In the genomic region with DNA sequence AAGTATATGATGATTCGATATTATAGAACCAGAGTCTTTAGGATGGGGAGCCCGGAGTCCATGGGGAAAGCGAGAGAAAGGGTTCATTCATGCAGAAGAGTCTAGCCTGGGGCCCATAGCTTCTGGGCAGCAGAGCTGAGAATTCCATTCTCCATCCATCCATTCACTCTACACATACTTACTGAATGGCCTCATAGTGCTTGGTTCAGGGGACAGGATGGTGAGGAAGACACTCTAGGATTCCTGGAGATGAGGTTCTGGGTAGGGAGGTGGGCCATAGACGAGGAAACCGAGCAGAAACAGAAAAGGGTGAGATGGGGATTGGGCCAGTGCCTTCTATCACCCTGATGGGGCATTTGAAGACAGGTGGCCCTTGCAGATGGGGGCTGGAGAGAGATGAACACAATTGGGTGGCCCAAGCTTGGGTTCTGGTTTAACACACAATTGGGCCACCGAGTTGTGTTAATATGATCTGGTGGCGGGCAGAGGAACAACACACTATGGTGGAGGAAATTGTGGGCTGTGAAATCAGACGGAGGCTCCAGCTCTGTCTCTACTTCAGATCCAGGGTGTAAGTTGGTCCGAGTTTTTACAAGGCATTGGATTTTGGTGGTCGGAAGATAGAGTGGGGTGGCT, we compare ENCODE assay signal across 12 cellular contexts. TPM values are rescaled to one million over a fixed set of nuclear protein-coding genes. Genes with fewer than 3 reads are reported as not detected.
DNase-seq lines count a peak whose midpoint lies in the region; ATAC-seq and TF ChIP-seq lines count a peak whose summit lies in the region.
"Had no signal": no experiment of that assay in that cellular context is flagged by ENCODE, and none has a peak within 500 bp of the region (broad histone marks: within the 10 kb centered on the region; RNA-seq: fewer than 3 reads in every experiment).

No MANE protein-coding gene starts in this region.

- H3K4me1 ChIP-seq in IMR-90 (ENCODE audit: control insufficient read depth, insufficient read depth, low read length) (peaks cover 24% of the 10 kb centered on the region), thoracic aorta (ENCODE audit: control insufficient read depth in 1 of 2, low read depth in 2 of 2) (peaks cover 20 to 33% of the 10 kb centered on the region in 2 donors)

- H3K27me3 ChIP-seq in IMR-90 (ENCODE audit: control insufficient read depth, insufficient read depth, low read length): no peaks in the 10 kb centered on the region
- no peaks in the 10 kb centered on the region for H3K27me3 ChIP-seq in thoracic aorta (replicated peaks; ENCODE audit: insufficient read depth)

- TF ChIP-seq POLR2A in IMR-90 (IDR thresholded peaks at IDR 0.05; ENCODE audit: low read depth, low read length): no peak

- no TSS peak for BruUV-seq in IMR-90 (replicated peaks; lab: Mats Ljungman, UMichigan)

- H2AK9ac ChIP-seq in IMR-90 (replicated peaks; ENCODE audit: low read depth, low read length, poor library complexity): peak overlapping the region; percentile 95

- POLR2A ChIA-PET in IMR-90 (lab: Charles Lee; ENCODE audit: unreplicated experiment): interaction anchor here (0.9 kb wide), 1 partner anchor 42 kb away, joined by 3 read pairs; no protein-coding TSS in a partner anchor

- H2BK15ac ChIP-seq in IMR-90 (ENCODE audit: low read depth, low read length): peak overlapping the region; percentile 100

- no peak for TF ChIP-seq RAD21 in IMR-90 (IDR thresholded peaks at IDR 0.05; ENCODE audit: low read length)

- H3K9ac ChIP-seq in IMR-90 (ENCODE audit: low read depth, low read length): peak overlapping the region; percentile 60

- H3K56ac ChIP-seq in IMR-90 (ENCODE audit: extremely low read depth, insufficient read depth, low read length): peak overlapping the region; percentile 99

- peak overlapping the region; percentile 100 for H2AK5ac ChIP-seq in IMR-90 (ENCODE audit: low read depth, low read length)

- peak overlapping the region; percentile 99 for H3K14ac ChIP-seq in IMR-90 (replicated peaks; ENCODE audit: low read depth, low read length)

- in situ Hi-C loops in IMR-90 (cut with MboI; ENCODE audit: low sequenced_read_pairs): no loop called here

- H4K8ac ChIP-seq in IMR-90 (ENCODE audit: low read depth in 2 of 2, low read length in 2 of 2): peak overlapping the region; percentile 91 to 99

- dilution Hi-C loops in IMR-90 (cut with HindIII; ENCODE audit: low sequenced_read_pairs, unreplicated experiment): no loop called here

- no peak for TF ChIP-seq CTCF in IMR-90 (conservative IDR thresholded peaks at IDR 0.05; ENCODE audit: low read depth, low read length)
- TF ChIP-seq CTCF in thoracic aorta (IDR thresholded peaks at IDR 0.05): no peak

- H2BK120ac ChIP-seq in IMR-90 (ENCODE audit: low read depth, low read length): peak overlapping the region; percentile 99

- no peak for ATAC-seq in IMR-90 (ENCODE audit: low read depth)
- no peak for ATAC-seq in thoracic aorta (ENCODE audit: insufficient number of reproducible peaks, low FRiP score, low read depth)
- ATAC-seq in GM18502 (IDR thresholded peaks at IDR 0.05; ENCODE audit: poor library complexity, unreplicated experiment): no peak
- ATAC-seq in HG02870 (IDR thresholded peaks at IDR 0.05; ENCODE audit: unreplicated experiment): no peak

- H3K36me3 ChIP-seq in IMR-90 (ENCODE audit: control insufficient read depth, insufficient read depth, low read length) (no peaks in the 10 kb centered on the region), thoracic aorta (no peaks in the 10 kb centered on the region)
- H3K36me3 ChIP-seq: cardiac muscle cell, heart right ventricle had no signal

- H3K9me1 ChIP-seq in IMR-90 (ENCODE audit: insufficient read depth, low read length): peaks cover 48% of the 10 kb centered on the region

- peak overlapping the region; percentile 100 for H3K4ac ChIP-seq in IMR-90 (ENCODE audit: low read depth, low read length)

- peak overlapping the region; percentile 99 for H2BK20ac ChIP-seq in IMR-90 (ENCODE audit: low read depth, low read length)

- H3K9me3 ChIP-seq in IMR-90 (ENCODE audit: control insufficient read depth, insufficient read depth, low read length) (no peaks in the 10 kb centered on the region), thoracic aorta (no peaks in the 10 kb centered on the region)
- H3K9me3 ChIP-seq: heart right ventricle had no signal

- peak overlapping the region; percentile 98 for H3K23ac ChIP-seq in IMR-90 (ENCODE audit: low read depth, low read length)

- CTCF ChIA-PET in IMR-90 (lab: Yijun Ruan, JAX): interaction anchor here (0.6 to 2.9 kb wide), 29 partner anchors 10 to 1485 kb away, joined by 3 to 14 read pairs (median 4); a partner anchor contains a TSS

- H4K20me1 ChIP-seq in IMR-90 (ENCODE audit: insufficient read depth, low read length): peaks cover 5% of the 10 kb centered on the region; the same call in 1 of the 2 replicates

- H2BK5ac ChIP-seq in IMR-90 (ENCODE audit: low read depth, low read length, poor library complexity, severe bottlenecking): peak overlapping the region; percentile 93

- H2AFZ ChIP-seq in IMR-90 (replicated peaks; ENCODE audit: low read length, poor library complexity): peak overlapping the region; percentile 51

- peak overlapping the region; percentile 85 for H3K18ac ChIP-seq in IMR-90 (ENCODE audit: low read depth, low read length)

- DNase-seq in IMR-90 (peak; percentile 13), astrocyte of the hippocampus (ENCODE audit: low read depth, low spot score) (peak; percentile 84), kidney glomerular epithelial cell (lab: John Stamatoyannopoulos, UW) (peak; percentile 84), thoracic aorta (ENCODE audit: low spot score) (no peak), NAMALWA (ENCODE audit: low spot score) (no peak)

- WGBS in IMR-90 (ENCODE audit: extremely low coverage in 2 of 2, insufficient read length in 1 of 2), 2 experiments: 100% methylated on average over 2 of the region's 10 CpGs; no CpG with 5 or more reads in 1 of the 2 experiments

- no peak overlapping the region for H3K4me3 ChIP-seq in IMR-90 (ENCODE audit: insufficient read depth, low read depth, low read length)
- H3K4me3 ChIP-seq in thoracic aorta: no peak overlapping the region
- H3K4me3 ChIP-seq: cardiac muscle cell, heart right ventricle had no signal

- H3K79me1 ChIP-seq in IMR-90 (ENCODE audit: low read depth in 1 of 2, low read length in 2 of 2): peaks cover 0 to 8% of the 10 kb centered on the region in 2 experiments; a peak in 1 of 4 replicates

- intact Hi-C loops in IMR-90 (cut with micrococcal nuclease): loop anchor here (1.0 to 10.0 kb wide), 5 partner anchors 47 to 595 kb away; a partner anchor contains a TSS

- peak overlapping the region; percentile 100 for H4K91ac ChIP-seq in IMR-90 (ENCODE audit: insufficient read depth, low read depth, low read length)

- peak overlapping the region; percentile 19 for H3K4me2 ChIP-seq in IMR-90 (ENCODE audit: low read depth, low read length)

- H3K27ac ChIP-seq in IMR-90 (ENCODE audit: insufficient read depth, low read length) (peak overlapping the region; percentile 91), thoracic aorta (peak overlapping the region; percentile 73 to 78)
- H3K27ac ChIP-seq: cardiac muscle cell had no signal

- H4K5ac ChIP-seq in IMR-90 (ENCODE audit: low read depth, low read length): peak overlapping the region; percentile 92

TF ChIP-seq in IMR-90, 13 proteins besides CTCF, POLR2A, EP300 and RAD21 (continues in another document):
- TF ChIP-seq, protein P1, sequence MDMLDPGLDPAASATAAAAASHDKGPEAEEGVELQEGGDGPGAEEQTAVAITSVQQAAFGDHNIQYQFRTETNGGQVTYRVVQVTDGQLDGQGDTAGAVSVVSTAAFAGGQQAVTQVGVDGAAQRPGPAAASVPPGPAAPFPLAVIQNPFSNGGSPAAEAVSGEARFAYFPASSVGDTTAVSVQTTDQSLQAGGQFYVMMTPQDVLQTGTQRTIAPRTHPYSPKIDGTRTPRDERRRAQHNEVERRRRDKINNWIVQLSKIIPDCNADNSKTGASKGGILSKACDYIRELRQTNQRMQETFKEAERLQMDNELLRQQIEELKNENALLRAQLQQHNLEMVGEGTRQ (IDR thresholded peaks at IDR 0.05; ENCODE audit: low read depth, low read length): no peak
- TF ChIP-seq RCOR1 (IDR thresholded peaks at IDR 0.05; ENCODE audit: insufficient replicate concordance, low read length) (no peak), CEBPB (IDR thresholded peaks at IDR 0.05; ENCODE audit: low read depth, low read length) (no peak), BHLHE40 (IDR thresholded peaks at IDR 0.05; ENCODE audit: low read depth, low read length) (no peak), RFX5 (IDR thresholded peaks at IDR 0.05; ENCODE audit: low read depth, low read length) (no peak), MAFK (IDR thresholded peaks at IDR 0.05; ENCODE audit: low read depth, low read length) (no peak), NFE2L2 (IDR thresholded peaks at IDR 0.05; ENCODE audit: low read depth, low read length) (no peak), SMC3 (IDR thresholded peaks at IDR 0.05; ENCODE audit: low read depth, low read length) (no peak), FOS (IDR thresholded peaks at IDR 0.05; ENCODE audit: low read depth, low read length) (no peak)

RNA-seq across cellular contexts. Expression of a gene that starts 5.4 kb away (rescaled TPM):
- not detected in 2 replicates for total RNA-seq in IMR-90 (2012; rRNA removed)
- 0.06 TPM in 1 of 2 replicates, not detected in the other for polyA plus RNA-seq in IMR-90 (2012; rRNA removed)
- 0.01 TPM in 1 of 2 replicates, not detected in the other for polyA plus RNA-seq in IMR-90 (2012; cell fraction: cytosol; rRNA removed)
- polyA plus RNA-seq in IMR-90 (2012; cell fraction: nucleus; rRNA removed; ENCODE audit: low replicate concordance): 0.03 TPM in 1 of 2 replicates, not detected in the other
- 1 to 10 TPM in 1 of 2 donors, not detected in 1; 9.3 TPM for total RNA-seq in thoracic aorta
- total RNA-seq: activated CD8-positive, alpha-beta T cell treated with anti-CD3 and anti-CD28 coated beads for 36 hours; cardiac muscle cell had no signal

RNA-seq across cellular contexts. Expression of a gene that starts 11.5 kb away (rescaled TPM):
- total RNA-seq in IMR-90 (2012; rRNA removed) (under 0.01 TPM in 2 replicates), thoracic aorta (1 to 10 TPM in 1 of 2 donors, not detected in 1; 5.1 TPM)
- 0.05 and 0.29 TPM in 2 replicates for polyA plus RNA-seq in IMR-90 (2012; rRNA removed)
- 0.17 and 0.21 TPM in 2 replicates for polyA plus RNA-seq in IMR-90 (2012; cell fraction: cytosol; rRNA removed)
- polyA plus RNA-seq in IMR-90 (2012; cell fraction: nucleus; rRNA removed; ENCODE audit: low replicate concordance): 0.09 and 0.13 TPM in 2 replicates
- total RNA-seq: activated CD8-positive, alpha-beta T cell treated with anti-CD3 and anti-CD28 coated beads for 36 hours; cardiac muscle cell; heart right ventricle had no signal
- polyA plus RNA-seq: cardiac muscle cell, heart right ventricle had no signal

RNA-seq across cellular contexts. Expression of a gene that starts 41.4 kb away (rescaled TPM):
- total RNA-seq in IMR-90 (2012; rRNA removed) (not detected in 2 replicates), thoracic aorta (not detected)
- not detected in 2 replicates for polyA plus RNA-seq in IMR-90 (2012; rRNA removed)
- not detected in 2 replicates for polyA plus RNA-seq in IMR-90 (2012; cell fraction: cytosol; rRNA removed)
- not detected in 2 replicates for polyA plus RNA-seq in IMR-90 (2012; cell fraction: nucleus; rRNA removed; ENCODE audit: low replicate concordance)
- total RNA-seq: activated CD8-positive, alpha-beta T cell treated with anti-CD3 and anti-CD28 coated beads for 36 hours; cardiac muscle cell; Daoy; heart right ventricle; myocyte had no signal
- polyA plus RNA-seq: cardiac muscle cell, heart right ventricle had no signal

RNA-seq across cellular contexts. Expression of a gene that starts 46.8 kb away (rescaled TPM):
- 0.54 and 1.4 TPM in 2 replicates for total RNA-seq in IMR-90 (2012; rRNA removed)
- polyA plus RNA-seq in IMR-90 (2012; rRNA removed): 1.4 and 1.7 TPM in 2 replicates
- 2.5 and 3.4 TPM in 2 replicates for polyA plus RNA-seq in IMR-90 (2012; cell fraction: cytosol; rRNA removed)
- 0.60 and 1.7 TPM in 2 replicates for polyA plus RNA-seq in IMR-90 (2012; cell fraction: nucleus; rRNA removed; ENCODE audit: low replicate concordance)
- total RNA-seq in thoracic aorta: 100 to 1,000 TPM in 1 of 2 donors, 10 to 100 TPM in 1; 24.1 to 105 TPM

Comparison
In these comparisons a context has a peak if more than half of its experiments do, and no peak if none do; other contexts are left out.
1. DNase-seq: peak in IMR-90 (single experiment), astrocyte of the hippocampus (single experiment) and kidney glomerular epithelial cell (single experiment); none in thoracic aorta (single experiment) and NAMALWA (single experiment).